14 cellular contexts compared by ENCODE assay signal in the genomic region with DNA sequence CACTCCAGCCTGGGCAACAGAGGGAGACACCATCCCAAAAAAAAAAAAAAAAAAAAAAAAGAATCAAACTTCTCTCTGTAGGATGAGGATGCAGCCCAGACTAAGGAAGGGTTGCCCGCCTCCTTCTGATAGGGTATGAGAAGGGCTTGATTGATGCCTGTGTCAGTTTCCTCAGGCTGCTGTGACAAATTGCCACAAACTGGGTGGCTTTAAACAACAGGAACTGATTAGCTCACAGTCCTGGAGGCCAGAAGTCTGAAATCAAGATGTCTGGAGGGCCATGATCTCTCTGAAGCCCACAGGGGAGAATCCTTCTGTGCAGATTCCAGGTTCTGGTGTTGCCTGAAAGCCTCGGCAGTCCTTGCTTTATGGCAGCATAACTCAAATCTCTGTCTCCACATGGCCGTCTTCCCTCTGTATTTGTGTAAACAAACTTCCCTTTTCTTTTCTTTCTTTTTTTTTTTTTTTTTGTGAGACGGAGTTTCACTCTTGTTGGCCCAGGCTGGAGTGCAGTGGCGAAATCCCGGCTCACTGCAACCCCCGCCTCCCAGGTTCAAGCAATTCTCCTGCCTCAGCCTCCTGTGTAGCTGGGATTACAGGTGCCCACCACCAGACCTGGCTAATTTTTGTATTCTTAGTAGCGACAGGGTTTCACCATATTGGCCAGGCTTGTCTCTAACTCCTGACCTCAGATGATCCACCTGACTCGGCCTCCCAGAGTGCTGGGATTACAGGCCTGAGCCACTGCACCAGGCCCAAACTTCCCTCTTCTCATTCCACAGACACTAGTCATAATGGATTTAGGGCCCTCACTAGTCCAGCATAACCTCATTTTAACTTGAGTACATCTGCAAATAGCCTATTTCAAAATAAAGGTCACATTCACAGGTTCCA. TPM values are rescaled to one million over a fixed set of nuclear protein-coding genes. Genes with fewer than 3 reads are reported as not detected.
DNase-seq lines count a peak whose midpoint lies in the region; ATAC-seq and TF ChIP-seq lines count a peak whose summit lies in the region.
"Had no signal": no experiment of that assay in that cellular context is flagged by ENCODE, and none has a peak within 500 bp of the region (broad histone marks: within the 10 kb centered on the region; RNA-seq: fewer than 3 reads in every experiment).

No MANE protein-coding gene starts in this region.

- TF ChIP-seq CTCF in DND-41 (IDR thresholded peaks at IDR 0.05; ENCODE audit: borderline replicate concordance, extremely low read depth, low read length, poor library complexity, severe bottlenecking) (no peak), PC-9 (conservative IDR thresholded peaks at IDR 0.05) (no peak), heart right ventricle (IDR thresholded peaks at IDR 0.05) (no peak), osteoblast (IDR thresholded peaks at IDR 0.05; ENCODE audit: extremely low read depth, low read depth, low read length) (no peak), testis (IDR thresholded peaks at IDR 0.05) (no peak), GM10248 (IDR thresholded peaks at IDR 0.05; ENCODE audit: control extremely low read depth, extremely low read depth, low read depth, missing control alignments) (no peak)

- no peaks in the 10 kb centered on the region for H4K20me1 ChIP-seq in DND-41 (ENCODE audit: insufficient read depth, low read length)
- H4K20me1 ChIP-seq in PC-9 (ENCODE audit: insufficient read depth), result no peaks in the 10 kb centered on the region
- H4K20me1 ChIP-seq in osteoblast (ENCODE audit: insufficient read depth, low read length), result no peaks in the 10 kb centered on the region

- intact Hi-C loops in PC-9 (cut with micrococcal nuclease; ENCODE audit: unreplicated experiment), result no loop called here
- intact Hi-C loops in heart right ventricle (cut with DNase I), result loop anchor here in 1 of 10 donors (10.0 kb wide), 1 partner anchor 118 kb away; no protein-coding TSS in a partner anchor
- intact Hi-C loops in testis (cut with DNase I; ENCODE audit: low total_unique reads), result no loop called here

- H3K36me3 ChIP-seq in DND-41 (ENCODE audit: insufficient read depth, low read length) (no peaks in the 10 kb centered on the region), PC-9 (ENCODE audit: low read depth) (no peaks in the 10 kb centered on the region), heart right ventricle (no peaks in the 10 kb centered on the region), osteoblast (ENCODE audit: insufficient read depth, low read length) (no peaks in the 10 kb centered on the region), testis (ENCODE audit: low read depth, missing control alignments) (no peaks in the 10 kb centered on the region)
- H3K36me3 ChIP-seq: cardiac muscle cell had no signal

- BruUV-seq in PC-9 (replicated peaks; lab: Mats Ljungman, UMichigan), result no TSS peak

- no peaks in the 10 kb centered on the region for H3K9me3 ChIP-seq in DND-41 (ENCODE audit: insufficient read depth, low read length, severe bottlenecking)
- H3K9me3 ChIP-seq in PC-9 (ENCODE audit: insufficient read depth, low read depth), result no peaks in the 10 kb centered on the region
- no peaks in the 10 kb centered on the region for H3K9me3 ChIP-seq in heart right ventricle
- H3K9me3 ChIP-seq in osteoblast (ENCODE audit: low read depth, low read length), result no peaks in the 10 kb centered on the region
- no peaks in the 10 kb centered on the region for H3K9me3 ChIP-seq in testis

- 75 to 92% methylated on average over 9 of the region's 9 CpGs for WGBS in heart right ventricle, 2 donors
- WGBS in testis, 2 donors, result 81 to 86% methylated on average over 9 of the region's 9 CpGs

- H2AFZ ChIP-seq in DND-41 (ENCODE audit: low read depth, low read length) (peak overlapping the region; percentile 39; the same call in 1 of the 2 replicates), PC-9 (peak overlapping the region; percentile 78), osteoblast (ENCODE audit: low read length) (peak overlapping the region; percentile 85)

- POLR2A ChIA-PET in PC-9 (lab: Charles Lee; ENCODE audit: unreplicated experiment), result no interaction called here
- POLR2A ChIA-PET in GM10248 (lab: Yijun Ruan, JAX), result interaction anchor here (1.9 kb wide), 1 partner anchor 12 kb away, joined by 16 read pairs; a partner anchor contains a TSS

- H3K27me3 ChIP-seq in DND-41 (ENCODE audit: insufficient read depth, low read length, poor library complexity), result no peaks in the 10 kb centered on the region
- H3K27me3 ChIP-seq in PC-9 (ENCODE audit: insufficient read depth, low read depth), result no peaks in the 10 kb centered on the region
- H3K27me3 ChIP-seq in heart right ventricle, result no peaks in the 10 kb centered on the region
- no peaks in the 10 kb centered on the region for H3K27me3 ChIP-seq in osteoblast (ENCODE audit: insufficient read depth, low read length)
- H3K27me3 ChIP-seq in testis, result no peaks in the 10 kb centered on the region
- H3K27me3 ChIP-seq: cardiac muscle cell had no signal

- H3K79me2 ChIP-seq in DND-41 (ENCODE audit: insufficient read depth, low read length) (no peaks in the 10 kb centered on the region), PC-9 (ENCODE audit: low read depth) (no peaks in the 10 kb centered on the region), osteoblast (ENCODE audit: insufficient read depth, low read length) (no peaks in the 10 kb centered on the region)

- CTCF ChIA-PET in PC-9 (lab: Charles Lee), result interaction anchor here (0.6 kb wide), 1 partner anchor 48 kb away, joined by 3 read pairs; a partner anchor contains a TSS
- CTCF ChIA-PET in GM10248 (lab: Yijun Ruan, JAX), result interaction anchor here (1.0 to 2.0 kb wide), 3 partner anchors 11 to 44 kb away, joined by 3 to 6 read pairs (median 4); a partner anchor contains a TSS

- TF ChIP-seq POLR2A in testis (IDR thresholded peaks at IDR 0.05), result no peak

- H3K4me2 ChIP-seq in DND-41 (ENCODE audit: insufficient read depth, low read length) (no peak overlapping the region), PC-9 (peak overlapping the region; percentile 57), osteoblast (ENCODE audit: insufficient read depth, low read length) (no peak overlapping the region)

- peaks cover 33% of the 10 kb centered on the region for H3F3A ChIP-seq in PC-9 (ENCODE audit: insufficient read depth, low read depth)

- ATAC-seq in DND-41 (ENCODE audit: insufficient read depth, low read depth) (no peak), heart right ventricle (peak in 5 of 8 donors; percentile 39 to 55 (median 47)), HG03432 (IDR thresholded peaks at IDR 0.05; ENCODE audit: unreplicated experiment) (no peak), HG03196 (IDR thresholded peaks at IDR 0.05; ENCODE audit: unreplicated experiment) (no peak)
- ATAC-seq: stimulated activated naive CD8-positive, alpha-beta T cell treated with anti-CD3 and anti-CD28 coated beads, Interleukin-15, amount 100 ng/mL, for 72 hours had no signal

- H3K4me3 ChIP-seq in DND-41 (ENCODE audit: low read depth in 1 of 2, low read length in 2 of 2) (no peak overlapping the region), PC-9 (no peak overlapping the region; the same call in 1 of the 2 replicates), heart right ventricle (peak overlapping the region in 1 of 10 donors; percentile 14), osteoblast (ENCODE audit: insufficient read depth, low read length) (no peak overlapping the region), testis (no peak overlapping the region)
- H3K4me3 ChIP-seq: cardiac muscle cell had no signal

- H3K4me1 ChIP-seq in DND-41 (ENCODE audit: insufficient read depth, low read length) (no peaks in the 10 kb centered on the region), PC-9 (replicated peaks; ENCODE audit: insufficient read depth) (peaks cover 37% of the 10 kb centered on the region), heart right ventricle (peaks cover 0 to 37% (median 15%) of the 10 kb centered on the region in 9 donors), osteoblast (ENCODE audit: insufficient read depth, low read length) (peaks cover 7% of the 10 kb centered on the region), testis (peaks cover 15% of the 10 kb centered on the region)

- H3K27ac ChIP-seq in DND-41 (ENCODE audit: low read length) (no peak overlapping the region), PC-9 (peak overlapping the region; percentile 80), heart right ventricle (peak overlapping the region in 3 of 10 donors; percentile 36 to 86 (median 44)), osteoblast (ENCODE audit: low read depth, low read length) (no peak overlapping the region), testis (no peak overlapping the region)
- H3K27ac ChIP-seq: cardiac muscle cell had no signal

- H3K9ac ChIP-seq in DND-41 (ENCODE audit: low read depth, low read length), result no peak overlapping the region

- DNase-seq in DND-41 (no peak), PC-9 (peak; percentile 26 to 95), heart right ventricle (no peak), osteoblast (ENCODE audit: insufficient read length, low spot score, missing footprints) (no peak), testis (no peak), GM10248 (ENCODE audit: extremely low spot score) (no peak)
- DNase-seq: activated T-cell treated with anti-CD3 and anti-CD28 coated beads, Interleukin-2, amount 50 U/mL, for 48 hours; KG1; NCI-H510A; stimulated activated naive CD8-positive, alpha-beta T cell treated with anti-CD3 and anti-CD28 coated beads, Interleukin-15, amount 100 ng/mL, for 72 hours; T-helper 9 cell had no signal

- no peaks in the 10 kb centered on the region for H3K9me2 ChIP-seq in PC-9 (ENCODE audit: insufficient read depth)

RNA-seq across cellular contexts. Expression of a gene that starts 11.2 kb away (rescaled TPM):
- total RNA-seq in PC-9 (2021) (34.0 and 36.8 TPM in 2 replicates), heart right ventricle (10 to 100 TPM in 3 of 10 donors, 1 to 10 TPM in 7; 4.6 to 13.0 (median 8.7) TPM), osteoblast (15.6 and 17.4 TPM in 2 replicates), testis (10 to 100 TPM; 30.7 to 31.5 TPM)
- polyA plus RNA-seq in heart right ventricle (1 to 10 TPM; 3.9 to 4.1 TPM), testis (ENCODE audit: insufficient read depth, low read depth, low replicate concordance) (50.0 TPM)

RNA-seq across cellular contexts. Expression of a gene that starts 48.1 kb away (rescaled TPM):
- 40.1 and 46.4 TPM in 2 replicates for total RNA-seq in PC-9 (2021)
- 100 to 1,000 TPM in 1 of 10 donors, 10 to 100 TPM in 9; 38.0 to 101 (median 55.3) TPM for total RNA-seq in heart right ventricle
- polyA plus RNA-seq in heart right ventricle, result 10 to 100 TPM; 34.2 to 38.6 TPM
- total RNA-seq in osteoblast, result 62.8 and 63.0 TPM in 2 replicates
- 100 to 1,000 TPM in 1 of 2 donors, 10 to 100 TPM in 1; 85.6 to 109 TPM for total RNA-seq in testis
- 47.9 TPM for polyA plus RNA-seq in testis (ENCODE audit: insufficient read depth, low read depth, low replicate concordance)

Comparison
In these comparisons a context has a peak if more than half of its experiments do, and no peak if none do; other contexts are left out.
1. ATAC-seq: peak in heart right ventricle (5 of 8); none in DND-41 (single experiment), HG03432 (single experiment) and HG03196 (single experiment).
2. DNase-seq: peak in PC-9 (2 of 2); none in DND-41 (single experiment), heart right ventricle (0 of 2), osteoblast (single experiment), testis (single experiment) and GM10248 (single experiment).
3. Peak in every context shown above with its lines, with median percentiles within 50 percentile points of each other: H2AFZ ChIP-seq.